12 cellular contexts compared by ENCODE assay signal in the genomic region with DNA sequence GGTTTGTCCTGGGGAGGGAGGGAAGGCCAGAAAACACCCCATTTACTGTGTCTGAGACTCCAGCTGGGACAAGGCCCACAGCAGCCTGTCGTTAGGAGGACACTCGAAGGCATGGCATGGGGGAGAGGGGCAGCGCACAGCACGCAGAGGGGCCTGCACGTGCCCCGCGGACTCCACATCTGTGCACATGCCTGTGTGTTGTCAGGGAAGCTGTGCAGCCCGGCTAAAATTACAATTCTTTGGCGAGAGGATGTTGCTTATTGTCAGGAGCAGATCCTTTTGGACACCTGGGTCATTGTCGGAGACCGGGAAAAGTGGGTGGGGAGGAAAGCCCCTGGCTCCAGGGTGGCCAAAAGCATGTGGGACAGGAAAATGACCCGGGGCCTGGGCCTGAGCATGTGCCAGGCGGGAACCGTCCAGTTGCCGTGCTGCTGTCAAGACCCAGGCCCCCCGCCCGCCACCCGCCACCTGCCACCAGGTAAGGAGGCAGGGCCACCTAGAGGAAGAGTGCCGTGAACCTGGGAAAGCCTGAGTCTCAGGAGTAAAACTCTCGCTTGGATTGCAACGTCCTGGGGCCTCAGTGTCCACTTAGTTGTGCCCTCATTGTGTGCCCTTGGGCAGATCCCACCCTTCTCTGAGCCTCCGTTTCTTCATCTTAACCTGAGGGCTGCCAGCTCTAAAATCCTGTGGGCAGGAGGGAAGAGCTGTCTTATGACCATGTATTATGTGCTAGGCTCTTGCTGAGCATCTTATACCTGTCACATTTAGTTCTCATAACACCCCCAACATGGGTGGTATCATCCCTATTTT. TPM values are rescaled to one million over a fixed set of nuclear protein-coding genes. Genes with fewer than 3 reads are reported as not detected.
DNase-seq lines count a peak whose midpoint lies in the region; ATAC-seq and TF ChIP-seq lines count a peak whose summit lies in the region.
"Had no signal": no experiment of that assay in that cellular context is flagged by ENCODE, and none has a peak within 500 bp of the region (broad histone marks: within the 10 kb centered on the region; RNA-seq: fewer than 3 reads in every experiment).

No MANE protein-coding gene starts in this region.

- H3K27me3 Mint-ChIP-seq in natural killer cell treated with Interleukin-12 subunit alpha and Interleukin-12 subunit beta and Interleukin-15 and Interleukin-18, amount 100 ng/mL, for 72 hours = no peaks in the 10 kb centered on the region

- H3K27me3 ChIP-seq in heart right ventricle = no peaks in the 10 kb centered on the region
- H3K27me3 ChIP-seq: ovary had no signal

- TF ChIP-seq CTCF in heart right ventricle (IDR thresholded peaks at IDR 0.05) = no peak
- TF ChIP-seq CTCF in coronary artery (IDR thresholded peaks at IDR 0.05) = no peak

- peaks cover 66 to 69% of the 10 kb centered on the region in 2 donors for H3K4me1 Mint-ChIP-seq in natural killer cell treated with Interleukin-12 subunit alpha and Interleukin-12 subunit beta and Interleukin-15 and Interleukin-18, amount 100 ng/mL, for 72 hours (ENCODE audit: low read depth in 2 of 2)

- peak overlapping the region; percentile 97 to 99 for H3K27ac Mint-ChIP-seq in natural killer cell treated with Interleukin-12 subunit alpha and Interleukin-12 subunit beta and Interleukin-15 and Interleukin-18, amount 100 ng/mL, for 72 hours

- H3K27ac ChIP-seq in heart right ventricle = peak overlapping the region; percentile 31 to 99 (median 98)
- peak overlapping the region; percentile 94 to 96 for H3K27ac ChIP-seq in coronary artery
- peak overlapping the region; percentile 76 for H3K27ac ChIP-seq in urinary bladder (ENCODE audit: low read depth)

- WGBS in heart right ventricle, 2 donors = 64 to 65% methylated on average over 22 of the region's 22 CpGs
- 80% methylated on average over 22 of the region's 22 CpGs for WGBS in urinary bladder

- intact Hi-C loops in heart right ventricle (cut with DNase I) = no loop called here
- intact Hi-C loops in Right ventricle myocardium inferior (cut with DNase I) = no loop called here

- H3K4me3 ChIP-seq in heart right ventricle = peak overlapping the region in 1 of 10 donors; percentile 3
- H3K4me3 ChIP-seq in coronary artery = peak overlapping the region; percentile 32
- H3K4me3 ChIP-seq in urinary bladder (ENCODE audit: low read depth, low read length) = no peak overlapping the region
- H3K4me3 ChIP-seq: HAP-1, ovary had no signal

- H3K4me1 ChIP-seq in heart right ventricle = peaks cover 47 to 100% (median 100%) of the 10 kb centered on the region in 9 donors
- no peaks in the 10 kb centered on the region for H3K4me1 ChIP-seq in urinary bladder (ENCODE audit: insufficient read depth)
- H3K4me1 ChIP-seq: HAP-1 had no signal

- peak in 1 of 2 donors; percentile 38 for DNase-seq in heart right ventricle
- no peak for DNase-seq in Right ventricle myocardium inferior (ENCODE audit: missing footprints)
- no peak for DNase-seq in coronary artery (ENCODE audit: low spot score)
- no peak for DNase-seq in natural killer cell treated with Interleukin-12 subunit alpha and Interleukin-12 subunit beta and Interleukin-15 and Interleukin-18, amount 100 ng/mL, for 72 hours (ENCODE audit: low spot score)
- no peak for DNase-seq in COLO829 (ENCODE audit: low spot score)
- no peak for DNase-seq in DMS153 (lab: John Stamatoyannopoulos, UW)
- DNase-seq: COR-L47, NCI-H2081 treated with DMSO at 0.1 percent for 48 hours had no signal

- peak overlapping the region; percentile 56 for H3K4me3 Mint-ChIP-seq in natural killer cell treated with Interleukin-12 subunit alpha and Interleukin-12 subunit beta and Interleukin-15 and Interleukin-18, amount 100 ng/mL, for 72 hours

- H3K36me3 ChIP-seq in heart right ventricle (peaks cover 0 to 68% (median 6%) of the 10 kb centered on the region in 9 donors), urinary bladder (ENCODE audit: insufficient read depth) (no peaks in the 10 kb centered on the region)
- H3K36me3 ChIP-seq: HAP-1, ovary had no signal

- H3K9me3 ChIP-seq in heart right ventricle = no peaks in the 10 kb centered on the region
- H3K9me3 ChIP-seq: HAP-1, ovary had no signal

- peak in 6 of 8 donors; percentile 1 to 16 (median 3) for ATAC-seq in heart right ventricle
- no peak for ATAC-seq in Right ventricle myocardium inferior
- ATAC-seq in natural killer cell treated with Interleukin-12 subunit alpha and Interleukin-12 subunit beta and Interleukin-15 and Interleukin-18, amount 100 ng/mL, for 72 hours = no peak
- ATAC-seq in HG02938 (IDR thresholded peaks at IDR 0.05; ENCODE audit: unreplicated experiment) = no peak

- no peaks in the 10 kb centered on the region for H3K36me3 Mint-ChIP-seq in natural killer cell treated with Interleukin-12 subunit alpha and Interleukin-12 subunit beta and Interleukin-15 and Interleukin-18, amount 100 ng/mL, for 72 hours

- no peaks in the 10 kb centered on the region for H3K9me3 Mint-ChIP-seq in natural killer cell treated with Interleukin-12 subunit alpha and Interleukin-12 subunit beta and Interleukin-15 and Interleukin-18, amount 100 ng/mL, for 72 hours

RNA-seq across cellular contexts. Expression of a gene that starts 7.2 kb away (rescaled TPM):
- total RNA-seq in heart right ventricle (100 to 1,000 TPM in 1 of 10 donors, 10 to 100 TPM in 9; 36.6 to 112 (median 69.0) TPM), Right ventricle myocardium inferior (140 TPM), urinary bladder (24.9 TPM)
- polyA plus RNA-seq in heart right ventricle (100 to 1,000 TPM in 1 of 2 donors, 10 to 100 TPM in 1; 47.0 to 102 TPM), urinary bladder (59.6 TPM)
- total RNA-seq in natural killer cell treated with Interleukin-12 subunit alpha and Interleukin-12 subunit beta and Interleukin-15 and Interleukin-18, amount 100 ng/mL, for 72 hours = 10 to 100 TPM; 18.8 to 19.7 TPM

RNA-seq across cellular contexts. Expression of a gene that starts 46.5 kb away (rescaled TPM):
- total RNA-seq in heart right ventricle = under 1 TPM in 5 of 10 donors, not detected in 5; 0.05 to 0.16 (median 0.07) TPM
- under 1 TPM; 0.03 to 0.15 TPM for polyA plus RNA-seq in heart right ventricle
- total RNA-seq in Right ventricle myocardium inferior = 0.05 TPM
- not detected for total RNA-seq in natural killer cell treated with Interleukin-12 subunit alpha and Interleukin-12 subunit beta and Interleukin-15 and Interleukin-18, amount 100 ng/mL, for 72 hours
- 0.26 TPM for total RNA-seq in urinary bladder
- polyA plus RNA-seq in urinary bladder = 0.11 TPM

Comparison
In these comparisons a context has a peak if more than half of its experiments do, and no peak if none do; other contexts are left out.
1. ATAC-seq: peak in heart right ventricle (6 of 8); none in Right ventricle myocardium inferior (single experiment), natural killer cell treated with Interleukin-12 subunit alpha and Interleukin-12 subunit beta and Interleukin-15 and Interleukin-18, amount 100 ng/mL, for 72 hours (0 of 2) and HG02938 (single experiment).
2. Peak in every context shown above with its lines, with median percentiles within 50 percentile points of each other: H3K27ac ChIP-seq.